In the genomic region with DNA sequence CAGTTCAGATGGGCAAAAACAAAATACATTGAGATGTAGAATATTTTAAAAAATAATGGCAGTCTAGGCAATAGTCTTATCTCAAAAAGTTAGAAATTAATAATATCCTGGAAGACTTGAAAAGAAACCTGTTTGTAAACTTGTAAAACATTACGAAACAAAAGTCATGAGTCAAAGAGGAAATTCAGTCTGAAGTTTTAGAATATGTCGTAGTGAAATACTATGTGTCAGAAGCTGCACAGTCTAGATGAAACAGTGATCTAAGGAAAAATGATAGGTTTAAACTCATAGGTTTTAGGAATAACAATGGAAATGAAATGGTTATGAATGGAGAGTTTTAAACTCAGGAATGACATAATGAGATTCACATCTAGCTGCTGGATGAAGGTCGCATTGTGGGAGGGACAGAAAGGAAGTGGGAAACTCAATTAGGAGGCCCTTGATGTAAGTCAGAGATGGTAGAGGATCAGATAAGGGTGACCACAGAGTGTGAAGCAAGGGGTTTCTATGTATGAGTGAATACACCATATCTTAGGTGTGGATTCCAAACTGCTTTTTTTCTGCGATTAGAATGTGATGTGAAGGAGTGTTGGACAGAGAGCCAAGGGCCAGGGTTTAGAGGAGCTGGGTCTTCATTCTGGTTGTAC, we compare ENCODE assay signal across 15 cellular contexts. TPM values are rescaled to one million over a fixed set of nuclear protein-coding genes. Genes with fewer than 3 reads are reported as not detected.
A peak's percentile ranks its signal among the peaks of the same experiment; 100 is the strongest.
DNase-seq lines count a peak whose midpoint lies in the region; ATAC-seq and TF ChIP-seq lines count a peak whose summit lies in the region.
"Had no signal": no experiment of that assay in that cellular context is flagged by ENCODE, and none has a peak within 500 bp of the region (broad histone marks: within the 10 kb centered on the region; RNA-seq: fewer than 3 reads in every experiment).

No MANE protein-coding gene starts in this region.

- peaks cover 3% of the 10 kb centered on the region for H3K9me3 Mint-ChIP-seq in activated T-helper 17 cell treated with anti-CD3 and anti-CD28 coated beads, Interleukin-2, amount 50 U/mL, for 72 hours
- no peaks in the 10 kb centered on the region for H3K9me3 Mint-ChIP-seq in natural killer cell

- peak overlapping the region; percentile 75 for H3K27ac Mint-ChIP-seq in activated T-helper 17 cell treated with anti-CD3 and anti-CD28 coated beads, Interleukin-2, amount 50 U/mL, for 72 hours
- peak overlapping the region; percentile 41 to 96 for H3K27ac Mint-ChIP-seq in natural killer cell
- H3K27ac Mint-ChIP-seq: dendritic cell treated with granulocyte-macrophage colony-stimulating factor and Interleukin-4, amounts not matched to agents 40 ng/mL and 50 ng/mL, for 4 days; WTC11 had no signal

- peak; percentile 64 for ATAC-seq in activated T-helper 17 cell treated with anti-CD3 and anti-CD28 coated beads, Interleukin-2, amount 50 U/mL, for 72 hours (replicated peaks)
- peak in 1 of 3 donors; percentile 38 for ATAC-seq in natural killer cell
- ATAC-seq: left cardiac atrium, WTC11 had no signal

- intact Hi-C loops in natural killer cell (cut with micrococcal nuclease): loop anchor here (5.0 to 10.0 kb wide), 2 partner anchors 160 to 1232 kb away; partner anchors contain the start of genes KIF16B, MGME1 and SNX5

- H3K27me3 Mint-ChIP-seq in activated T-helper 17 cell treated with anti-CD3 and anti-CD28 coated beads, Interleukin-2, amount 50 U/mL, for 72 hours: peaks cover 5% of the 10 kb centered on the region
- peaks cover 13 to 15% of the 10 kb centered on the region in 2 donors for H3K27me3 Mint-ChIP-seq in natural killer cell (ENCODE audit: low read depth in 2 of 2)

- no peak for TF ChIP-seq CTCF in natural killer cell (IDR thresholded peaks at IDR 0.05)

- peaks cover 41% of the 10 kb centered on the region for H3K4me1 Mint-ChIP-seq in activated T-helper 17 cell treated with anti-CD3 and anti-CD28 coated beads, Interleukin-2, amount 50 U/mL, for 72 hours
- peaks cover 68 to 69% of the 10 kb centered on the region in 2 donors for H3K4me1 Mint-ChIP-seq in natural killer cell

- DNase-seq in SKM-1 treated with dmso at 0.1 percent for 144 hours (lab: John Stamatoyannopoulos, UW; ENCODE audit: unreplicated experiment): peak; percentile 22
- no peak for DNase-seq in SKM-1 (lab: John Stamatoyannopoulos, UW; ENCODE audit: unreplicated experiment)
- DNase-seq in NOMO-1 treated with DMSO at 0.1 percent for 48 hours (lab: John Stamatoyannopoulos, UW; ENCODE audit: unreplicated experiment): peak; percentile 74
- DNase-seq in natural killer cell: no peak
- no peak for DNase-seq in NAMALWA (ENCODE audit: low spot score)
- no peak for DNase-seq in NCI-H1694 (lab: John Stamatoyannopoulos, UW)
- DNase-seq in stimulated activated CD4-positive, alpha-beta T cell treated with anti-CD3 and anti-CD28 coated beads, Interleukin-15, amount 100 ng/mL, for 24 hours: no peak
- DNase-seq: 8988T, left cardiac atrium, NCI-H2171 treated with DMSO at 0.1 percent for 48 hours, sigmoid colon had no signal

- H3K36me3 Mint-ChIP-seq in activated T-helper 17 cell treated with anti-CD3 and anti-CD28 coated beads, Interleukin-2, amount 50 U/mL, for 72 hours (ENCODE audit: low read depth): peaks cover 76% of the 10 kb centered on the region
- H3K36me3 Mint-ChIP-seq in natural killer cell: peaks cover 15% of the 10 kb centered on the region

- H3K4me3 Mint-ChIP-seq in activated T-helper 17 cell treated with anti-CD3 and anti-CD28 coated beads, Interleukin-2, amount 50 U/mL, for 72 hours: peak overlapping the region; percentile 99
- peak overlapping the region; percentile 22 for H3K4me3 Mint-ChIP-seq in natural killer cell
- H3K4me3 Mint-ChIP-seq: dendritic cell treated with granulocyte-macrophage colony-stimulating factor and Interleukin-4, amounts not matched to agents 40 ng/mL and 50 ng/mL, for 4 days; WTC11 had no signal

RNA-seq across cellular contexts. Expression of gene SNRPB2, which starts 2.8 kb away (rescaled TPM):
- total RNA-seq in activated T-helper 17 cell treated with anti-CD3 and anti-CD28 coated beads, Interleukin-2, amount 50 U/mL, for 72 hours: 100 to 1,000 TPM in 1 of 2 donors, 10 to 100 TPM in 1; 75.0 to 119 TPM
- total RNA-seq in natural killer cell: 10 to 100 TPM; 39.4 to 43.0 (median 40.5) TPM

RNA-seq across cellular contexts. Expression of gene OTOR, which starts 15.5 kb away (rescaled TPM):
- total RNA-seq in activated T-helper 17 cell treated with anti-CD3 and anti-CD28 coated beads, Interleukin-2, amount 50 U/mL, for 72 hours: not detected
- total RNA-seq in natural killer cell: not detected
- total RNA-seq: H4, left cardiac atrium, sigmoid colon, WTC11 had no signal

Comparison
In these comparisons a context has a peak if more than half of its experiments do, and no peak if none do; other contexts are left out.
1. DNase-seq: peak in SKM-1 treated with dmso at 0.1 percent for 144 hours (single experiment) and NOMO-1 treated with DMSO at 0.1 percent for 48 hours (single experiment); none in SKM-1 (single experiment), natural killer cell (single experiment), NAMALWA (single experiment), NCI-H1694 (single experiment) and stimulated activated CD4-positive, alpha-beta T cell treated with anti-CD3 and anti-CD28 coated beads, Interleukin-15, amount 100 ng/mL, for 24 hours (single experiment).